In the genomic region with DNA sequence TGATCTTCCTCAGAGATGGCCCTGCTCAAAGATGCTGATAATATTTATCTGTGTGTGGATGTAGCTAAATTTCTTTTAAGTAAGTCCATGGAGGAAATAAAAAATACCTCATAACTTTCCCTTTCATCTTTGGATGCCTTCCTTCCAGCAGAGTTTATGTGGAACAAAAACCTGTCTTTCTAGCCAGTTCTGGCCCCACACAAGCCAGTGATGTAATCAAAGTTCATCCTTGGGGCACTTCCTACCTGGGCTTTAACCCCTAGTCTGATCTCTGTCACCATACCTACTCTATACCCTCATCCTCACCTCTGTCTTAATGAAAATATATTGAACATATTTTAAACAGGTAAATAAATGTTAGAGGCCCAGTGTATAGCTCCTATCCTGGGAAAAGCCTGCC, we compare ENCODE assay signal across 14 cellular contexts.
"Had no signal": no experiment of that assay in that cellular context is flagged by ENCODE, and none has a peak within 500 bp of the region (broad histone marks: within the 10 kb centered on the region; RNA-seq: fewer than 3 reads in every experiment).

No MANE protein-coding gene starts in this region.

- H3K4me3 ChIP-seq: colonic mucosa, psoas muscle, right lobe of liver, tibial artery had no signal

- ATAC-seq: left colon; naive thymus-derived CD4-positive, alpha-beta T cell; psoas muscle; stimulated activated memory B cell treated with anti-CD40 and anti-IgM and Interleukin-4, amounts not matched to agents 10 μg/mL and 1 μg/mL and 100 μg/mL, for 72 hours had no signal

- H3K4me1 Mint-ChIP-seq: endodermal cell; nephron progenitor cell; stimulated activated memory B cell treated with anti-CD40 and anti-IgM and Interleukin-4, amounts not matched to agents 10 μg/mL and 1 μg/mL and 100 μg/mL, for 72 hours had no signal

- H3K4me1 ChIP-seq: colonic mucosa, psoas muscle, right lobe of liver, tibial artery had no signal

- H3K36me3 ChIP-seq: colonic mucosa, right lobe of liver, tibial artery had no signal

- H3K27me3 ChIP-seq: colonic mucosa, right lobe of liver, tibial artery had no signal

- H3K27ac Mint-ChIP-seq: endodermal cell; nephron progenitor cell; stimulated activated memory B cell treated with anti-CD40 and anti-IgM and Interleukin-4, amounts not matched to agents 10 μg/mL and 1 μg/mL and 100 μg/mL, for 72 hours; stimulated activated naive CD8-positive, alpha-beta T cell treated with anti-CD3 and anti-CD28 coated beads, Interleukin-15, Interleukin-2, amounts not matched to agents 100 ng/mL and 50 ng/mL, for 24 hours had no signal

- FAIRE-seq: endothelial cell of umbilical vein had no signal

- H3K36me3 Mint-ChIP-seq: stimulated activated memory B cell treated with anti-CD40 and anti-IgM and Interleukin-4, amounts not matched to agents 10 μg/mL and 1 μg/mL and 100 μg/mL, for 72 hours had no signal

- H3K27me3 Mint-ChIP-seq: stimulated activated memory B cell treated with anti-CD40 and anti-IgM and Interleukin-4, amounts not matched to agents 10 μg/mL and 1 μg/mL and 100 μg/mL, for 72 hours; stimulated activated naive CD8-positive, alpha-beta T cell treated with anti-CD3 and anti-CD28 coated beads, Interleukin-15, Interleukin-2, amounts not matched to agents 100 ng/mL and 50 ng/mL, for 24 hours had no signal

- DNase-seq: colonic mucosa; effector CD4-positive, alpha-beta T cell; left colon; naive thymus-derived CD4-positive, alpha-beta T cell; psoas muscle; retina; right lobe of liver; stimulated activated CD4-positive, alpha-beta T cell treated with anti-CD3 and anti-CD28 coated beads, Interleukin-4, amount 100 ng/mL, for 24 hours; tibial artery had no signal

- H3K9me3 Mint-ChIP-seq: endodermal cell; nephron progenitor cell; stimulated activated memory B cell treated with anti-CD40 and anti-IgM and Interleukin-4, amounts not matched to agents 10 μg/mL and 1 μg/mL and 100 μg/mL, for 72 hours; stimulated activated naive CD8-positive, alpha-beta T cell treated with anti-CD3 and anti-CD28 coated beads, Interleukin-15, Interleukin-2, amounts not matched to agents 100 ng/mL and 50 ng/mL, for 24 hours had no signal

- H3K9me3 ChIP-seq: colonic mucosa, psoas muscle, right lobe of liver, tibial artery had no signal

- H3K27ac ChIP-seq: colonic mucosa, psoas muscle, right lobe of liver, tibial artery had no signal

- H3K4me3 Mint-ChIP-seq: endodermal cell; naive thymus-derived CD4-positive, alpha-beta T cell; nephron progenitor cell; stimulated activated memory B cell treated with anti-CD40 and anti-IgM and Interleukin-4, amounts not matched to agents 10 μg/mL and 1 μg/mL and 100 μg/mL, for 72 hours; stimulated activated naive CD8-positive, alpha-beta T cell treated with anti-CD3 and anti-CD28 coated beads, Interleukin-15, Interleukin-2, amounts not matched to agents 100 ng/mL and 50 ng/mL, for 24 hours had no signal
